In genomic region chr11:9396310-9396709, GRCh38 we compare ENCODE assay signal across 21 cellular contexts. TPM values are rescaled to one million over a fixed set of nuclear protein-coding genes. Genes with fewer than 3 reads are reported as not detected.
DNase-seq lines count a peak whose midpoint lies in the region; ATAC-seq and TF ChIP-seq lines count a peak whose summit lies in the region.
"Had no signal": no experiment of that assay in that cellular context is flagged by ENCODE, and none has a peak within 500 bp of the region (broad histone marks: within the 10 kb centered on the region; RNA-seq: fewer than 3 reads in every experiment).

No MANE protein-coding gene starts in this region.

- in situ Hi-C loops in G401 (cut with HindIII; ENCODE audit: low sequenced_read_pairs), result no loop called here

- no peak for TF ChIP-seq POLR2A in upper lobe of left lung (IDR thresholded peaks at IDR 0.05)

- CTCF ChIA-PET in activated CD4-positive, alpha-beta memory T cell treated with anti-CD3 and anti-CD28 coated beads for 36 hours (lab: Charles Lee), result no interaction called here

- no peak overlapping the region for H3K14ac ChIP-seq in mesenchymal stem cell (ENCODE audit: low read length in 2 of 2)

- no peak overlapping the region for H2BK5ac ChIP-seq in mesenchymal stem cell (ENCODE audit: low read depth, low read length, poor library complexity, severe bottlenecking)

- H3K4me1 ChIP-seq in BLaER1 treated with 17β-estradiol and CSF1 and Interleukin-3, amounts not matched to agents 10 nM and 100 nM, result peaks cover 24 to 50% (median 39%) of the 10 kb centered on the region in 10 experiments
- peaks cover 5% of the 10 kb centered on the region for H3K4me1 ChIP-seq in mesenchymal stem cell (ENCODE audit: control insufficient read depth, insufficient read depth, low read depth, low read length)
- H3K4me1 ChIP-seq in upper lobe of left lung, result peaks cover 0 to 29% (median 13%) of the 10 kb centered on the region in 4 donors

- no peak overlapping the region for H4K8ac ChIP-seq in mesenchymal stem cell (ENCODE audit: low read length)

- POLR2A ChIA-PET in activated CD4-positive, alpha-beta memory T cell treated with anti-CD3 and anti-CD28 coated beads for 36 hours (lab: Charles Lee), result no interaction called here

- intact Hi-C loops in activated CD4-positive, alpha-beta memory T cell treated with anti-CD3 and anti-CD28 coated beads for 36 hours (cut with micrococcal nuclease), result no loop called here

- no peak overlapping the region for H2AK5ac ChIP-seq in mesenchymal stem cell (ENCODE audit: low read length, severe bottlenecking)

- H4K91ac ChIP-seq in mesenchymal stem cell (ENCODE audit: low read length), result no peak overlapping the region

- no peak overlapping the region for H2AFZ ChIP-seq in mesenchymal stem cell (ENCODE audit: low read depth, low read length)

- no peak for TF ChIP-seq EP300 in upper lobe of left lung (IDR thresholded peaks at IDR 0.05)

- H4K20me1 ChIP-seq in BLaER1 treated with 17β-estradiol and CSF1 and Interleukin-3, amounts not matched to agents 10 nM and 100 nM, result peaks cover 97 to 100% (median 100%) of the 10 kb centered on the region in 11 experiments

- no peaks in the 10 kb centered on the region for H3K9me3 Mint-ChIP-seq in activated CD4-positive, alpha-beta memory T cell treated with anti-CD3 and anti-CD28 coated beads for 36 hours

- no peak overlapping the region for H3K4me3 Mint-ChIP-seq in activated CD4-positive, alpha-beta memory T cell treated with anti-CD3 and anti-CD28 coated beads for 36 hours

- peak overlapping the region in 8 of 11 experiments; percentile 10 to 47 (median 24); a peak in 10 of 22 replicates for H3K4me2 ChIP-seq in BLaER1 treated with 17β-estradiol and CSF1 and Interleukin-3, amounts not matched to agents 10 nM and 100 nM
- H3K4me2 ChIP-seq in mesenchymal stem cell (ENCODE audit: low read length, poor library complexity, severe bottlenecking), result no peak overlapping the region

- no peak overlapping the region for H3K27ac ChIP-seq in BLaER1 treated with 17β-estradiol and CSF1 and Interleukin-3, amounts not matched to agents 10 nM and 100 nM
- peak overlapping the region; percentile 26 for H3K27ac ChIP-seq in mesenchymal stem cell (ENCODE audit: low read length, poor library complexity, severe bottlenecking)
- no peak overlapping the region for H3K27ac ChIP-seq in upper lobe of left lung
- H3K27ac ChIP-seq: heart left ventricle, HL-60, neutrophil, VCaP had no signal

- no peaks in the 10 kb centered on the region for H3K27me3 Mint-ChIP-seq in activated CD4-positive, alpha-beta memory T cell treated with anti-CD3 and anti-CD28 coated beads for 36 hours

- peaks cover 11 to 98% (median 77%) of the 10 kb centered on the region in 11 experiments; a peak in 21 of 22 replicates for H3K36me3 ChIP-seq in BLaER1 treated with 17β-estradiol and CSF1 and Interleukin-3, amounts not matched to agents 10 nM and 100 nM
- H3K36me3 ChIP-seq in mesenchymal stem cell (ENCODE audit: control insufficient read depth in 1 of 2, insufficient read depth in 2 of 2, low read depth in 1 of 2, low read length in 2 of 2) (peaks cover 3 to 6% of the 10 kb centered on the region in 2 experiments), upper lobe of left lung (peaks cover 0 to 3% (median 0%) of the 10 kb centered on the region in 4 donors)
- H3K36me3 ChIP-seq: neutrophil had no signal

- no peaks in the 10 kb centered on the region for H3K9me3 ChIP-seq in BLaER1 treated with 17β-estradiol and CSF1 and Interleukin-3, amounts not matched to agents 10 nM and 100 nM (replicated peaks in 1 of 11)
- H3K9me3 ChIP-seq in mesenchymal stem cell (ENCODE audit: control insufficient read depth, low read length) (no peaks in the 10 kb centered on the region), upper lobe of left lung (no peaks in the 10 kb centered on the region)
- H3K9me3 ChIP-seq: heart left ventricle, neutrophil had no signal

- no peak overlapping the region for H2BK15ac ChIP-seq in mesenchymal stem cell (ENCODE audit: low read depth, poor library complexity, severe bottlenecking)

- H3K27ac Mint-ChIP-seq in activated CD4-positive, alpha-beta memory T cell treated with anti-CD3 and anti-CD28 coated beads for 36 hours, result peak overlapping the region; percentile 60

- no peak overlapping the region for H3K4ac ChIP-seq in mesenchymal stem cell (ENCODE audit: low read depth in 1 of 2, low read length in 2 of 2)

- H3K18ac ChIP-seq in mesenchymal stem cell (ENCODE audit: low read depth in 1 of 2, low read length in 2 of 2), result no peak overlapping the region

- H3K79me1 ChIP-seq in mesenchymal stem cell (replicated peaks; ENCODE audit: low read length, poor library complexity, severe bottlenecking), result no peaks in the 10 kb centered on the region

- DNase-seq in ELF-1 (ENCODE audit: low read depth, low spot score), result peak; percentile 37
- DNase-seq in activated CD4-positive, alpha-beta memory T cell treated with anti-CD3 and anti-CD28 coated beads for 36 hours, result no peak
- DNase-seq in mesenchymal stem cell, result no peak
- DNase-seq in upper lobe of left lung, result no peak
- DNase-seq in HK-2 (ENCODE audit: unreplicated experiment), result no peak
- no peak for DNase-seq in G401 (ENCODE audit: low spot score)
- DNase-seq: activated CD8-positive, alpha-beta memory T cell treated with anti-CD3 and anti-CD28 coated beads, Interleukin-2, amount 50 U/mL, for 4 hours; dermis blood vessel endothelial cell; DMS53; HCEC 1CT; heart left ventricle; Karpas-422; mammary epithelial cell; NCI-H446 treated with DMSO at 0.1 percent for 48 hours; stimulated activated CD4-positive, alpha-beta T cell treated with anti-CD3 and anti-CD28 coated beads, Interleukin-4, amount 100 ng/mL, for 1 hour had no signal

- H3K4me3 ChIP-seq in BLaER1 treated with 17β-estradiol and CSF1 and Interleukin-3, amounts not matched to agents 10 nM and 100 nM, result no peak overlapping the region
- H3K4me3 ChIP-seq in mesenchymal stem cell (ENCODE audit: insufficient read depth in 1 of 2, low read depth in 1 of 2, low read length in 2 of 2) (no peak overlapping the region), upper lobe of left lung (no peak overlapping the region)
- H3K4me3 ChIP-seq: heart left ventricle had no signal

- peaks cover 27% of the 10 kb centered on the region for H3K36me3 Mint-ChIP-seq in activated CD4-positive, alpha-beta memory T cell treated with anti-CD3 and anti-CD28 coated beads for 36 hours

- 97% methylated on average over 10 of the region's 10 CpGs for WGBS in mesenchymal stem cell
- 93 to 95% methylated on average over 10 of the region's 10 CpGs for WGBS in upper lobe of left lung, 2 donors

- no peaks in the 10 kb centered on the region for H3K27me3 ChIP-seq in BLaER1 treated with 17β-estradiol and CSF1 and Interleukin-3, amounts not matched to agents 10 nM and 100 nM
- H3K27me3 ChIP-seq in mesenchymal stem cell (ENCODE audit: control insufficient read depth in 1 of 2, insufficient read depth in 1 of 2, low read length in 2 of 2) (no peaks in the 10 kb centered on the region), upper lobe of left lung (no peaks in the 10 kb centered on the region)
- H3K27me3 ChIP-seq: heart left ventricle, neutrophil had no signal

- TF ChIP-seq CTCF in upper lobe of left lung (IDR thresholded peaks at IDR 0.05), result no peak

- H3K9ac ChIP-seq in BLaER1 treated with 17β-estradiol and CSF1 and Interleukin-3, amounts not matched to agents 10 nM and 100 nM, result no peak overlapping the region
- no peak overlapping the region for H3K9ac ChIP-seq in mesenchymal stem cell (ENCODE audit: low read length)

- no peak overlapping the region for H2BK120ac ChIP-seq in mesenchymal stem cell (ENCODE audit: low read depth, low read length)

- H2BK12ac ChIP-seq in mesenchymal stem cell (ENCODE audit: low read length in 2 of 2), result no peak overlapping the region

- no peak for ATAC-seq in upper lobe of left lung (ENCODE audit: low FRiP score in 2 of 2)
- ATAC-seq in GM21367 (IDR thresholded peaks at IDR 0.05; ENCODE audit: unreplicated experiment), result no peak
- ATAC-seq: heart left ventricle, sciatic nerve had no signal

- H3K4me1 Mint-ChIP-seq in activated CD4-positive, alpha-beta memory T cell treated with anti-CD3 and anti-CD28 coated beads for 36 hours (ENCODE audit: low read depth), result peaks cover 56% of the 10 kb centered on the region

- no peak overlapping the region for H3K23ac ChIP-seq in mesenchymal stem cell (ENCODE audit: low read length in 2 of 2)

RNA-seq across cellular contexts. Expression of gene IPO7, which starts 11.9 kb away (rescaled TPM):
- total RNA-seq in activated CD4-positive, alpha-beta memory T cell treated with anti-CD3 and anti-CD28 coated beads for 36 hours, result 100 to 1,000 TPM; 161 to 172 TPM
- polyA plus RNA-seq in mesenchymal stem cell (2013, experiment 1 of 2), result 63.5 TPM
- polyA plus RNA-seq in mesenchymal stem cell (2013, experiment 2 of 2), result 63.4 TPM
- total RNA-seq in upper lobe of left lung, result 100 to 1,000 TPM in 2 of 6 donors, 10 to 100 TPM in 4; 37.7 to 184 (median 94.8) TPM
- 179 and 272 TPM in 2 replicates for total RNA-seq in G401 (2014; rRNA removed; shearing (Covaris generic))
